23 cellular contexts compared by ENCODE assay signal in the genomic region with DNA sequence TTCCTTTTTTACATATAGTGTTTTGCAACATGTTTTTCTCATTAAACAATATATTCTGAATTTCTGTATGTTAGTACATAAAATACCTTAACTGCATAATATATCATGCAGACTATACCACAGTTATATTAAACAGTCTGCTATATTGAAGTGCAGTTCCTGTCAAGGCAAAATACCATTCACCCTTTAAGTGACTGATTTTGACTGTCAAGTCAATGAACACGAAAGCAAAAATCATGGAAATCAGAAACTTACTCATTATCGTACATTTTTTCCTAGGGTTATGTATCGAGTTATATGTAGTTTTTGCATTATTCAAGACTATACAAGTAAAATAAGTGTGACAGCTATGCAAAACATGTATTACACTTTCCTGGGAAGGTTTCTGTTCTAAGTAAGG.
"Had no signal": no experiment of that assay in that cellular context is flagged by ENCODE, and none has a peak within 500 bp of the region (broad histone marks: within the 10 kb centered on the region; RNA-seq: fewer than 3 reads in every experiment).

No MANE protein-coding gene starts in this region.

- H3K9me3 ChIP-seq: colonic mucosa, esophagus muscularis mucosa, esophagus squamous epithelium, gastrocnemius medialis had no signal

- H3K27me3 ChIP-seq: colonic mucosa, dorsolateral prefrontal cortex, esophagus muscularis mucosa, esophagus squamous epithelium, foreskin keratinocyte, gastrocnemius medialis, heart left ventricle, heart right ventricle had no signal

- H3K27ac ChIP-seq: colonic mucosa, coronary artery, dorsolateral prefrontal cortex, epithelial cell of prostate, esophagus muscularis mucosa, esophagus squamous epithelium, foreskin keratinocyte, gastrocnemius medialis, gastroesophageal sphincter, heart left ventricle, heart right ventricle had no signal

- H3K4me3 ChIP-seq: colonic mucosa, coronary artery, dorsolateral prefrontal cortex, esophagus muscularis mucosa, esophagus squamous epithelium, gastrocnemius medialis, gastroesophageal sphincter, heart left ventricle, heart right ventricle had no signal

- DNase-seq: colonic mucosa; cortex of kidney; dermis blood vessel endothelial cell; dorsolateral prefrontal cortex; effector CD4-positive, alpha-beta T cell; effector CD8-positive, alpha-beta T cell; effector memory CD4-positive, alpha-beta T cell; effector memory CD8-positive, alpha-beta T cell; endodermal cell; erythroblast; esophagus squamous epithelium; foreskin fibroblast; foreskin keratinocyte; foreskin melanocyte; gastrocnemius medialis; glutamatergic neuron; head of caudate nucleus; heart left ventricle; heart right ventricle had no signal

- H3K36me3 ChIP-seq: colonic mucosa, esophagus muscularis mucosa, esophagus squamous epithelium, gastrocnemius medialis, gastroesophageal sphincter, heart left ventricle, heart right ventricle had no signal
